In genomic region chr16:2048116-2048543, GRCh38 we compare ENCODE assay signal across 8 cellular contexts. TPM values are rescaled to one million over a fixed set of nuclear protein-coding genes. Genes with fewer than 3 reads are reported as not detected.
DNase-seq lines count a peak whose midpoint lies in the region; ATAC-seq and TF ChIP-seq lines count a peak whose summit lies in the region.

No MANE protein-coding gene starts in this region.

- H3K4me1 ChIP-seq in OCI-LY7 (ENCODE audit: insufficient read depth, low read length, poor library complexity, severe bottlenecking): peaks cover 20% of the 10 kb centered on the region

- peak overlapping the region; percentile 79 for H2AFZ ChIP-seq in OCI-LY7 (ENCODE audit: low read length)

- H3K4me2 ChIP-seq in OCI-LY7 (ENCODE audit: low read length): peak overlapping the region; percentile 94

- H3K4me3 ChIP-seq in OCI-LY7 (ENCODE audit: low read depth, low read length, poor library complexity, severe bottlenecking): peak overlapping the region; percentile 99

- CTCF ChIA-PET in OCI-LY7 (lab: Charles Lee; ENCODE audit: unreplicated experiment): no interaction called here

- no peaks in the 10 kb centered on the region; the same call in 1 of the 2 replicates for H4K20me1 ChIP-seq in OCI-LY7 (ENCODE audit: insufficient read depth, low read length)

- no peak for DNase-seq in OCI-LY7 (ENCODE audit: low spot score)
- DNase-seq in endothelial cell (ENCODE audit: low spot score): no peak
- no peak for DNase-seq in osteocyte (ENCODE audit: extremely low spot score, unreplicated experiment)
- no peak for DNase-seq in HPDE6-E6E7 (ENCODE audit: extremely low spot score)
- DNase-seq in H4 (ENCODE audit: low spot score): no peak
- DNase-seq in Ammon's horn (ENCODE audit: low spot score): no peak

- H3K4me1 Mint-ChIP-seq in endothelial cell (ENCODE audit: unreplicated experiment) (peaks cover 14% of the 10 kb centered on the region), osteocyte (ENCODE audit: unreplicated experiment) (peaks cover 27% of the 10 kb centered on the region)

- peak; percentile 6 for ATAC-seq in GM18498 (IDR thresholded peaks at IDR 0.05; ENCODE audit: unreplicated experiment)
- ATAC-seq in GM18861 (IDR thresholded peaks at IDR 0.05; ENCODE audit: unreplicated experiment): no peak

- H3K4me3 Mint-ChIP-seq in endothelial cell (ENCODE audit: unreplicated experiment): peak overlapping the region; percentile 95
- peak overlapping the region; percentile 89 for H3K4me3 Mint-ChIP-seq in osteocyte (ENCODE audit: unreplicated experiment)

- peaks cover 12% of the 10 kb centered on the region; the same call in 1 of the 2 replicates for H3K79me2 ChIP-seq in OCI-LY7 (ENCODE audit: insufficient read depth, low read depth, low read length)

- no peaks in the 10 kb centered on the region for H3K9me2 ChIP-seq in OCI-LY7 (ENCODE audit: insufficient read depth, low read length)

- peaks cover 31% of the 10 kb centered on the region; the same call in 1 of the 2 replicates for H3K36me3 ChIP-seq in OCI-LY7 (ENCODE audit: insufficient read depth, low read length)

- BruUV-seq in OCI-LY7 (replicated peaks; lab: Mats Ljungman, UMichigan): TSS peak; percentile 72

- intact Hi-C loops in OCI-LY7 (cut with micrococcal nuclease; ENCODE audit: unreplicated experiment): no loop called here

- no peaks in the 10 kb centered on the region for H3K9me3 ChIP-seq in OCI-LY7 (ENCODE audit: low read length)

- TF ChIP-seq CTCF in OCI-LY7 (conservative IDR thresholded peaks at IDR 0.05; ENCODE audit: low read length) (no peak), endothelial cell (IDR thresholded peaks at IDR 0.05; ENCODE audit: unreplicated experiment) (no peak), osteocyte (IDR thresholded peaks at IDR 0.05) (no peak)

- H3K36me3 Mint-ChIP-seq in endothelial cell (ENCODE audit: low read depth, unreplicated experiment): peaks cover 13% of the 10 kb centered on the region
- peaks cover 5% of the 10 kb centered on the region for H3K36me3 Mint-ChIP-seq in osteocyte (ENCODE audit: unreplicated experiment)

- no peaks in the 10 kb centered on the region for H3K9me3 Mint-ChIP-seq in endothelial cell (ENCODE audit: unreplicated experiment)
- H3K9me3 Mint-ChIP-seq in osteocyte (ENCODE audit: unreplicated experiment): no peaks in the 10 kb centered on the region

- POLR2A ChIA-PET in OCI-LY7 (lab: Charles Lee): interaction anchor here (1.0 kb wide), 1 partner anchor 106 kb away, joined by 3 read pairs; no protein-coding TSS in a partner anchor

- no peak overlapping the region for H3K27ac ChIP-seq in OCI-LY7 (ENCODE audit: low read depth, low read length, poor library complexity, severe bottlenecking)

- peak overlapping the region; percentile 48 for H3K27ac Mint-ChIP-seq in endothelial cell (ENCODE audit: unreplicated experiment)
- H3K27ac Mint-ChIP-seq in osteocyte (ENCODE audit: unreplicated experiment): peak overlapping the region; percentile 7

- H3K27me3 Mint-ChIP-seq in endothelial cell (ENCODE audit: unreplicated experiment) (peaks cover 3% of the 10 kb centered on the region), osteocyte (ENCODE audit: unreplicated experiment) (no peaks in the 10 kb centered on the region)

RNA-seq across cellular contexts. Expression of gene TSC2, which starts 0.3 kb away (rescaled TPM):
- 42.8 and 57.2 TPM in 2 replicates for total RNA-seq in OCI-LY7 (2014; rRNA removed; shearing (Covaris generic))
- total RNA-seq in OCI-LY7 (2022) (152 and 160 TPM in 2 replicates), endothelial cell (ENCODE audit: unreplicated experiment) (180 TPM), osteocyte (183 and 194 TPM in 2 replicates)
- 11.0 and 15.6 TPM in 2 replicates for total RNA-seq in H4 (2014; rRNA removed; shearing (Covaris generic))

RNA-seq across cellular contexts. Expression of gene NTHL1, which starts 0.5 kb away (rescaled TPM):
- total RNA-seq in OCI-LY7 (2014; rRNA removed; shearing (Covaris generic)): 50.9 and 56.2 TPM in 2 replicates
- 44.6 and 51.5 TPM in 2 replicates for total RNA-seq in OCI-LY7 (2022)
- 25.6 TPM for total RNA-seq in endothelial cell (ENCODE audit: unreplicated experiment)
- total RNA-seq in osteocyte: 22.2 and 24.3 TPM in 2 replicates
- 28.2 and 42.3 TPM in 2 replicates for total RNA-seq in H4 (2014; rRNA removed; shearing (Covaris generic))

RNA-seq across cellular contexts. Expression of gene NHERF2, which starts 21.4 kb away (rescaled TPM):
- not detected in 2 replicates for total RNA-seq in OCI-LY7 (2014; rRNA removed; shearing (Covaris generic))
- total RNA-seq in OCI-LY7 (2022) (0.27 and 0.31 TPM in 2 replicates), endothelial cell (ENCODE audit: unreplicated experiment) (78.8 TPM), osteocyte (143 and 146 TPM in 2 replicates)
- 33.1 and 33.7 TPM in 2 replicates for total RNA-seq in H4 (2014; rRNA removed; shearing (Covaris generic))

RNA-seq across cellular contexts. Expression of gene NPW, which starts 28.5 kb away (rescaled TPM):
- total RNA-seq in OCI-LY7 (2014; rRNA removed; shearing (Covaris generic)): 0.85 and 0.88 TPM in 2 replicates
- total RNA-seq in OCI-LY7 (2022) (1.3 and 3.7 TPM in 2 replicates), endothelial cell (ENCODE audit: unreplicated experiment) (0.82 TPM), osteocyte (4.1 and 4.4 TPM in 2 replicates)
- 2.7 TPM in 1 of 2 replicates, not detected in the other for total RNA-seq in H4 (2014; rRNA removed; shearing (Covaris generic))

RNA-seq across cellular contexts. Expression of gene ZNF598, which starts 38.5 kb away (rescaled TPM):
- total RNA-seq in OCI-LY7 (2014; rRNA removed; shearing (Covaris generic)): 26.3 and 37.2 TPM in 2 replicates
- total RNA-seq in OCI-LY7 (2022) (80.4 and 83.8 TPM in 2 replicates), endothelial cell (ENCODE audit: unreplicated experiment) (34.4 TPM), osteocyte (45.4 and 46.9 TPM in 2 replicates)
- 5.5 and 10.4 TPM in 2 replicates for total RNA-seq in H4 (2014; rRNA removed; shearing (Covaris generic))

Comparison
In these comparisons a context has a peak if more than half of its experiments do, and no peak if none do; other contexts are left out.
1. RNA of gene NHERF2, which starts 21.4 kb away (total RNA-seq): 143 to 146 TPM in osteocyte, 78.8 TPM in endothelial cell (single experiment) and 33.1 to 33.7 TPM in H4; 0.27 to 0.31 TPM in OCI-LY7; every median in the first group is over 10 times any median in the second.